Comparison of ENCODE assay signal across 8 cellular contexts in the genomic region with DNA sequence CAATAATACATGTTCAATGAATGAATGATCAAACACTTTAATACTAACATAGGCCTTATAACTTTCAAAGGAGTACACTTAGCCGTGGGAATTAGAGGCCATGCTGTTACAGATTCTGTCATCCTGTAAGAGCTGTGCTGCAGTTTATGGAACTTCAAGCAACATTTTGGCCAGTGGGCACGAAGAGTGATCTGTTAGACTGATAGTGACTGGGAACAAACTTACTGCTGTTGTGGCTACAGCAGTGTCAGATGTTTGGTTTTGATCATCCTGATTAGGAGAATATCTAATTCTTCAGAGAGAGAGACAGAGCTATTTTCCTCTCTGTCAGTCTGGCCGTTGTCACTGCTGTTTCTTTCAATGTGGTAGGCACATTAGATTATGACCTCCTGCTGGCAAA.
"Had no signal": no experiment of that assay in that cellular context is flagged by ENCODE, and none has a peak within 500 bp of the region (broad histone marks: within the 10 kb centered on the region; RNA-seq: fewer than 3 reads in every experiment).

No MANE protein-coding gene starts in this region.

- DNase-seq: IMR-90, KBM-7, KG1 had no signal

- ATAC-seq: HepG2, K562 had no signal

- H3K4me2 ChIP-seq: KMS-11 had no signal

- H3K27ac ChIP-seq: HL-60, KMS-11 had no signal

- H3K27ac Mint-ChIP-seq: IgD-negative memory B cell had no signal

- H3K4me1 Mint-ChIP-seq: IgD-negative memory B cell had no signal

- H3K4me3 Mint-ChIP-seq: IgD-negative memory B cell had no signal

- H3K9ac ChIP-seq: KMS-11 had no signal

- H3K36me3 Mint-ChIP-seq: IgD-negative memory B cell had no signal

- H3K27me3 Mint-ChIP-seq: IgD-negative memory B cell had no signal

- H3K4me3 ChIP-seq: K562 had no signal
